ENCODE assay signal across 11 cellular contexts in the genomic region with DNA sequence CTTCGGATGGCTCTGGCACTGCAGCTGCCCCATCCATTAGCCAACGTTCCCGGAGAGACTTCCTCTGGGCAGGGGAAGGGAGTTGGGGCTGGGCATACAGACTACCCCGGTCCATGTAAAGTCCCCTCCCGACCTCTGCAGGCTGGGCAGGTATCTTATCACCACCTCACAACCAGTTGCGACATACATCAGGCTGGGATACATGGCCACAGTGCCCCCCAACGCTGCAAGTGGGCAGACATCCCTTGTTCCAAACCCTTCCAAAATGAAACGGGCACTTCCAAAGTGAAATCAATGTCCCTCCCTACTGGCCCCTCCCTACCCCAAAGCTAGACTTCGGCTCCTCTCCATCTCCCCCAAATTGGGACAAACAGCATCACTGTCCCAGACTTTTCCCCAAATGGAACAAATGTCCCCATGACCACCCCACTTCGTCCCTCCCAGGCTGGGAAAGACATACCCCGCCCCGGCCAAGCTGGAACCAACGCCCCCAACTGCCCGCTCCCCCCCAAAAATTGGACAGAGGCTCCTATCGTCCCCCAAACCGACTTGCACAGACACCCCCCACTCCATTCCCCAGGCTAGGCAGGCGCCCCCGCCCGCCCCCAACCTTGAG. TPM values are rescaled to one million over a fixed set of nuclear protein-coding genes. Genes with fewer than 3 reads are reported as not detected.
DNase-seq lines count a peak whose midpoint lies in the region; ATAC-seq and TF ChIP-seq lines count a peak whose summit lies in the region.
"Had no signal": no experiment of that assay in that cellular context is flagged by ENCODE, and none has a peak within 500 bp of the region (broad histone marks: within the 10 kb centered on the region; RNA-seq: fewer than 3 reads in every experiment).

No MANE protein-coding gene starts in this region.

- H3K36me3 Mint-ChIP-seq in activated naive CD4-positive, alpha-beta T cell treated with anti-CD3 and anti-CD28 coated beads, Interleukin-2, amount 50 U/mL, for 24 hours = peaks cover 8% of the 10 kb centered on the region
- peaks cover 25% of the 10 kb centered on the region for H3K36me3 Mint-ChIP-seq in activated T-helper 2 cell treated with anti-CD3 and anti-CD28 coated beads, Interferon-gamma antibody, Interleukin-2, Interleukin-4, amounts not matched to agents 10 μg/mL and 5 μg/mL and 100 μg/mL, durations not matched to agents 14 hours and 24 hours and 36 hours (ENCODE audit: low read depth)
- H3K36me3 Mint-ChIP-seq in immature natural killer cell (peaks cover 10 to 14% (median 10%) of the 10 kb centered on the region in 3 donors), type B pancreatic cell (no peaks in the 10 kb centered on the region)

- no peak for TF ChIP-seq CTCF in type B pancreatic cell (conservative IDR thresholded peaks at IDR 0.05)

- no peaks in the 10 kb centered on the region for H3K9me3 Mint-ChIP-seq in activated naive CD4-positive, alpha-beta T cell treated with anti-CD3 and anti-CD28 coated beads, Interleukin-2, amount 50 U/mL, for 24 hours
- no peaks in the 10 kb centered on the region for H3K9me3 Mint-ChIP-seq in activated T-helper 2 cell treated with anti-CD3 and anti-CD28 coated beads, Interferon-gamma antibody, Interleukin-2, Interleukin-4, amounts not matched to agents 10 μg/mL and 5 μg/mL and 100 μg/mL, durations not matched to agents 14 hours and 24 hours and 36 hours
- H3K9me3 Mint-ChIP-seq in immature natural killer cell (no peaks in the 10 kb centered on the region), type B pancreatic cell (no peaks in the 10 kb centered on the region)

- DNase-seq in activated naive CD4-positive, alpha-beta T cell treated with anti-CD3 and anti-CD28 coated beads, Interleukin-2, amount 50 U/mL, for 16 hours = no peak
- no peak for DNase-seq in activated T-helper 2 cell treated with anti-CD3 and anti-CD28 coated beads, Interferon-gamma antibody, Interleukin-2, Interleukin-4, amounts not matched to agents 10 μg/mL and 5 μg/mL and 100 μg/mL, durations not matched to agents 14 hours and 24 hours and 36 hours (ENCODE audit: low spot score)
- DNase-seq in immature natural killer cell (no peak), type B pancreatic cell (ENCODE audit: extremely low spot score, unreplicated experiment) (no peak), T-helper 9 cell (no peak)
- DNase-seq: Calu3 had no signal

- ATAC-seq in HG02884 (IDR thresholded peaks at IDR 0.05; ENCODE audit: unreplicated experiment) = no peak
- no peak for ATAC-seq in GM21529 (IDR thresholded peaks at IDR 0.05; ENCODE audit: unreplicated experiment)

- H3K27me3 Mint-ChIP-seq in activated naive CD4-positive, alpha-beta T cell treated with anti-CD3 and anti-CD28 coated beads, Interleukin-2, amount 50 U/mL, for 24 hours = peaks cover 23% of the 10 kb centered on the region
- peaks cover 36% of the 10 kb centered on the region for H3K27me3 Mint-ChIP-seq in activated T-helper 2 cell treated with anti-CD3 and anti-CD28 coated beads, Interferon-gamma antibody, Interleukin-2, Interleukin-4, amounts not matched to agents 10 μg/mL and 5 μg/mL and 100 μg/mL, durations not matched to agents 14 hours and 24 hours and 36 hours (ENCODE audit: low read depth)
- H3K27me3 Mint-ChIP-seq in immature natural killer cell (ENCODE audit: low read depth in 3 of 3) (peaks cover 6 to 21% (median 15%) of the 10 kb centered on the region in 3 donors), type B pancreatic cell (peaks cover 42% of the 10 kb centered on the region)

- peak overlapping the region; percentile 41 for H3K27ac Mint-ChIP-seq in activated naive CD4-positive, alpha-beta T cell treated with anti-CD3 and anti-CD28 coated beads, Interleukin-2, amount 50 U/mL, for 24 hours
- H3K27ac Mint-ChIP-seq in activated T-helper 2 cell treated with anti-CD3 and anti-CD28 coated beads, Interferon-gamma antibody, Interleukin-2, Interleukin-4, amounts not matched to agents 10 μg/mL and 5 μg/mL and 100 μg/mL, durations not matched to agents 14 hours and 24 hours and 36 hours = no peak overlapping the region
- peak overlapping the region in 1 of 6 donors; percentile 21 for H3K27ac Mint-ChIP-seq in immature natural killer cell
- no peak overlapping the region for H3K27ac Mint-ChIP-seq in type B pancreatic cell

- peaks cover 22% of the 10 kb centered on the region for H3K4me1 Mint-ChIP-seq in activated naive CD4-positive, alpha-beta T cell treated with anti-CD3 and anti-CD28 coated beads, Interleukin-2, amount 50 U/mL, for 24 hours
- H3K4me1 Mint-ChIP-seq in activated T-helper 2 cell treated with anti-CD3 and anti-CD28 coated beads, Interferon-gamma antibody, Interleukin-2, Interleukin-4, amounts not matched to agents 10 μg/mL and 5 μg/mL and 100 μg/mL, durations not matched to agents 14 hours and 24 hours and 36 hours (ENCODE audit: low read depth) = peaks cover 16% of the 10 kb centered on the region
- H3K4me1 Mint-ChIP-seq in immature natural killer cell (peaks cover 10 to 16% of the 10 kb centered on the region in 2 donors), type B pancreatic cell (ENCODE audit: unreplicated experiment) (peaks cover 5% of the 10 kb centered on the region)

- H3K4me3 Mint-ChIP-seq in activated naive CD4-positive, alpha-beta T cell treated with anti-CD3 and anti-CD28 coated beads, Interleukin-2, amount 50 U/mL, for 24 hours = peak overlapping the region; percentile 49
- H3K4me3 Mint-ChIP-seq in activated T-helper 2 cell treated with anti-CD3 and anti-CD28 coated beads, Interferon-gamma antibody, Interleukin-2, Interleukin-4, amounts not matched to agents 10 μg/mL and 5 μg/mL and 100 μg/mL, durations not matched to agents 14 hours and 24 hours and 36 hours (ENCODE audit: low read depth) = peak overlapping the region; percentile 41
- peak overlapping the region in 4 of 5 donors; percentile 16 to 38 (median 34) for H3K4me3 Mint-ChIP-seq in immature natural killer cell
- peak overlapping the region; percentile 77 for H3K4me3 Mint-ChIP-seq in type B pancreatic cell

- intact Hi-C loops in activated T-helper 2 cell treated with anti-CD3 and anti-CD28 coated beads, Interferon-gamma antibody, Interleukin-2, Interleukin-4, amounts not matched to agents 10 μg/mL and 5 μg/mL and 100 μg/mL, durations not matched to agents 14 hours and 24 hours and 36 hours (cut with micrococcal nuclease) = no loop called here

RNA-seq across cellular contexts. Expression of a gene that starts 5.0 kb away (rescaled TPM):
- 0.34 TPM in 1 of 2 replicates, not detected in the other for total RNA-seq in activated T-helper 2 cell treated with anti-CD3 and anti-CD28 coated beads, Interferon-gamma antibody, Interleukin-2, Interleukin-4, amounts not matched to agents 10 μg/mL and 5 μg/mL and 100 μg/mL, durations not matched to agents 14 hours and 24 hours and 36 hours
- polyA plus RNA-seq in immature natural killer cell = not detected
- total RNA-seq in type B pancreatic cell (ENCODE audit: low replicate concordance) = 0.83 and 8.1 TPM in 2 replicates

RNA-seq across cellular contexts. Expression of a gene that starts 15.7 kb away (rescaled TPM):
- 5.3 and 5.5 TPM in 2 replicates for total RNA-seq in activated T-helper 2 cell treated with anti-CD3 and anti-CD28 coated beads, Interferon-gamma antibody, Interleukin-2, Interleukin-4, amounts not matched to agents 10 μg/mL and 5 μg/mL and 100 μg/mL, durations not matched to agents 14 hours and 24 hours and 36 hours
- 1 to 10 TPM in 2 of 3 donors, under 1 TPM in 1; 0.62 to 2.9 (median 2.1) TPM for polyA plus RNA-seq in immature natural killer cell
- total RNA-seq in type B pancreatic cell (ENCODE audit: low replicate concordance) = 3.1 and 3.6 TPM in 2 replicates

RNA-seq across cellular contexts. Expression of a gene that starts 25.3 kb away (rescaled TPM):
- 76.6 and 79.1 TPM in 2 replicates for total RNA-seq in activated T-helper 2 cell treated with anti-CD3 and anti-CD28 coated beads, Interferon-gamma antibody, Interleukin-2, Interleukin-4, amounts not matched to agents 10 μg/mL and 5 μg/mL and 100 μg/mL, durations not matched to agents 14 hours and 24 hours and 36 hours
- polyA plus RNA-seq in immature natural killer cell = 10 to 100 TPM; 58.6 to 86.4 (median 69.9) TPM
- 0.95 and 2.8 TPM in 2 replicates for total RNA-seq in type B pancreatic cell (ENCODE audit: low replicate concordance)

RNA-seq across cellular contexts. Expression of a gene that starts 28.7 kb away (rescaled TPM):
- total RNA-seq in activated T-helper 2 cell treated with anti-CD3 and anti-CD28 coated beads, Interferon-gamma antibody, Interleukin-2, Interleukin-4, amounts not matched to agents 10 μg/mL and 5 μg/mL and 100 μg/mL, durations not matched to agents 14 hours and 24 hours and 36 hours = 0.46 and 0.75 TPM in 2 replicates
- polyA plus RNA-seq in immature natural killer cell = not detected
- not detected in 2 replicates for total RNA-seq in type B pancreatic cell (ENCODE audit: low replicate concordance)
- total RNA-seq: Calu3, mononuclear cell, Peyer's patch had no signal

RNA-seq across cellular contexts. Expression of a gene that starts 28.9 kb away (rescaled TPM):
- not detected in 2 replicates for total RNA-seq in activated T-helper 2 cell treated with anti-CD3 and anti-CD28 coated beads, Interferon-gamma antibody, Interleukin-2, Interleukin-4, amounts not matched to agents 10 μg/mL and 5 μg/mL and 100 μg/mL, durations not matched to agents 14 hours and 24 hours and 36 hours
- polyA plus RNA-seq in immature natural killer cell = not detected
- total RNA-seq in type B pancreatic cell (ENCODE audit: low replicate concordance) = not detected in 2 replicates
- total RNA-seq: Calu3, mononuclear cell, Peyer's patch had no signal

Comparison
In these comparisons a context has a peak if more than half of its experiments do, and no peak if none do; other contexts are left out.
1. RNA of a gene that starts 25.3 kb away (total RNA-seq): 76.6 to 79.1 TPM in activated T-helper 2 cell treated with anti-CD3 and anti-CD28 coated beads, Interferon-gamma antibody, Interleukin-2, Interleukin-4, amounts not matched to agents 10 μg/mL and 5 μg/mL and 100 μg/mL, durations not matched to agents 14 hours and 24 hours and 36 hours; 0.95 to 2.8 TPM in type B pancreatic cell; every median in the first group is over 10 times any median in the second.
2. Peak in every context shown above with its lines, with median percentiles within 50 percentile points of each other: H3K4me3 Mint-ChIP-seq.